In genomic region chr4:153789741-153790651, GRCh38 we compare ENCODE assay signal across 14 cellular contexts. TPM values are rescaled to one million over a fixed set of nuclear protein-coding genes. Genes with fewer than 3 reads are reported as not detected.
A peak's percentile ranks its signal among the peaks of the same experiment; 100 is the strongest.
DNase-seq lines count a peak whose midpoint lies in the region; ATAC-seq lines count a peak whose summit lies in the region.
"Had no signal": no experiment of that assay in that cellular context is flagged by ENCODE, and none has a peak within 500 bp of the region (broad histone marks: within the 10 kb centered on the region; RNA-seq: fewer than 3 reads in every experiment).

No MANE protein-coding gene starts in this region.

- DNase-seq in DMS 273 (lab: John Stamatoyannopoulos, UW; ENCODE audit: unreplicated experiment) (peak; percentile 13), DMS 273 treated with DMSO at 0.1 percent for 48 hours (lab: John Stamatoyannopoulos, UW) (no peak), iPS DF 6.9 (ENCODE audit: low read depth, low spot score) (peak; percentile 94), GDM1 (lab: John Stamatoyannopoulos, UW) (no peak), HK-2 (ENCODE audit: unreplicated experiment) (no peak)
- DNase-seq in activated CD8-positive, alpha-beta T cell treated with anti-CD3 and anti-CD28 coated beads, Interleukin-2, amount 10 ng/mL, durations not matched to agents 7 days and 5 days, result no peak
- DNase-seq: stimulated activated CD4-positive, alpha-beta T cell treated with anti-CD3 and anti-CD28 coated beads, Interleukin-12 subunit alpha, Interleukin-12 subunit beta, amount 100 ng/mL, for 4 hours; SW 1271 had no signal

- peak overlapping the region; percentile 3 for H3K4me3 Mint-ChIP-seq in activated CD8-positive, alpha-beta T cell treated with anti-CD3 and anti-CD28 coated beads, Interleukin-2, amount 10 ng/mL, durations not matched to agents 7 days and 5 days

- POLR2A ChIA-PET in activated CD8-positive, alpha-beta T cell treated with anti-CD3 and anti-CD28 coated beads, Interleukin-2, amount 10 ng/mL, durations not matched to agents 7 days and 5 days (lab: Charles Lee), result interaction anchor here (0.6 kb wide), 1 partner anchor 643 kb away, joined by 3 read pairs; no protein-coding TSS in a partner anchor

- H3K27ac ChIP-seq in iPS DF 6.9 (ENCODE audit: low read length), result no peak overlapping the region
- H3K27ac ChIP-seq in skeletal muscle tissue (ENCODE audit: low read depth, low read length), result no peak overlapping the region
- H3K27ac ChIP-seq: 22Rv1, KMS-11 had no signal

- WGBS in iPS DF 6.9 (ENCODE audit: insufficient coverage, insufficient read length), result no CpG with 5 or more reads among the region's 33 CpGs

- H3K36me3 Mint-ChIP-seq in activated CD8-positive, alpha-beta T cell treated with anti-CD3 and anti-CD28 coated beads, Interleukin-2, amount 10 ng/mL, durations not matched to agents 7 days and 5 days (ENCODE audit: low read depth), result no peaks in the 10 kb centered on the region

- H3K36me3 ChIP-seq in iPS DF 6.9 (ENCODE audit: control insufficient read depth, insufficient read depth, low read length) (no peaks in the 10 kb centered on the region), skeletal muscle tissue (ENCODE audit: control insufficient read depth in 3 of 3, insufficient read depth in 3 of 3, low read length in 3 of 3) (no peaks in the 10 kb centered on the region)

- no peaks in the 10 kb centered on the region for H3K9me3 ChIP-seq in iPS DF 6.9 (ENCODE audit: control insufficient read depth, insufficient read depth, low read length)
- no peaks in the 10 kb centered on the region for H3K9me3 ChIP-seq in skeletal muscle tissue (ENCODE audit: control insufficient read depth in 3 of 3, low read length in 3 of 3)

- H3K9me3 Mint-ChIP-seq in activated CD8-positive, alpha-beta T cell treated with anti-CD3 and anti-CD28 coated beads, Interleukin-2, amount 10 ng/mL, durations not matched to agents 7 days and 5 days (ENCODE audit: insufficient read depth), result no peaks in the 10 kb centered on the region

- no peak for ATAC-seq in activated CD8-positive, alpha-beta T cell treated with anti-CD3 and anti-CD28 coated beads, Interleukin-2, amount 10 ng/mL, durations not matched to agents 7 days and 5 days
- no peak for ATAC-seq in GM18867 (IDR thresholded peaks at IDR 0.05; ENCODE audit: unreplicated experiment)

- peaks cover 6% of the 10 kb centered on the region; the same call in 1 of the 2 replicates for H3K27me3 ChIP-seq in iPS DF 6.9 (ENCODE audit: control insufficient read depth, insufficient read depth, low read length)
- H3K27me3 ChIP-seq in skeletal muscle tissue (ENCODE audit: control insufficient read depth in 3 of 3, insufficient read depth in 3 of 3, low read length in 3 of 3), result peaks cover 62 to 75% (median 66%) of the 10 kb centered on the region in 3 donors

- CTCF ChIA-PET in activated CD8-positive, alpha-beta T cell treated with anti-CD3 and anti-CD28 coated beads, Interleukin-2, amount 10 ng/mL, durations not matched to agents 7 days and 5 days (lab: Charles Lee), result interaction anchor here (0.8 to 1.7 kb wide), 2 partner anchors 9 to 716 kb away, joined by 3 to 4 read pairs; no protein-coding TSS in a partner anchor

- H3K27me3 Mint-ChIP-seq in activated CD8-positive, alpha-beta T cell treated with anti-CD3 and anti-CD28 coated beads, Interleukin-2, amount 10 ng/mL, durations not matched to agents 7 days and 5 days (ENCODE audit: low read depth), result peaks cover 78% of the 10 kb centered on the region

- H3K4me1 ChIP-seq in iPS DF 6.9 (ENCODE audit: control insufficient read depth, insufficient read depth, low read length) (peaks cover 6% of the 10 kb centered on the region; the same call in 1 of the 2 replicates), skeletal muscle tissue (ENCODE audit: control insufficient read depth in 3 of 3, insufficient read depth in 3 of 3, low read length in 3 of 3) (peaks cover 11 to 24% (median 23%) of the 10 kb centered on the region in 3 donors)

- peak overlapping the region; percentile 96; the same call in 1 of the 2 replicates for H3K4me3 ChIP-seq in iPS DF 6.9 (ENCODE audit: low read length)
- H3K4me3 ChIP-seq in skeletal muscle tissue (ENCODE audit: low read length in 3 of 3), result peak overlapping the region in 2 of 3 donors; percentile 15 to 52
- H3K4me3 ChIP-seq: lung had no signal

- H3K9ac ChIP-seq in skeletal muscle tissue (ENCODE audit: low read depth in 1 of 3, low read length in 3 of 3), result no peak overlapping the region
- H3K9ac ChIP-seq: KMS-11 had no signal

- peaks cover 29% of the 10 kb centered on the region for H3K4me1 Mint-ChIP-seq in activated CD8-positive, alpha-beta T cell treated with anti-CD3 and anti-CD28 coated beads, Interleukin-2, amount 10 ng/mL, durations not matched to agents 7 days and 5 days (ENCODE audit: low read depth)

- no peak overlapping the region for H3K27ac Mint-ChIP-seq in activated CD8-positive, alpha-beta T cell treated with anti-CD3 and anti-CD28 coated beads, Interleukin-2, amount 10 ng/mL, durations not matched to agents 7 days and 5 days

RNA-seq across cellular contexts. Expression of gene SFRP2, which starts 1.1 kb away (rescaled TPM):
- not detected for total RNA-seq in activated CD8-positive, alpha-beta T cell treated with anti-CD3 and anti-CD28 coated beads, Interleukin-2, amount 10 ng/mL, durations not matched to agents 7 days and 5 days
- total RNA-seq in skeletal muscle tissue, result 14.6 TPM

RNA-seq across cellular contexts. Expression of gene RNF175, which starts 30.2 kb away (rescaled TPM):
- total RNA-seq in activated CD8-positive, alpha-beta T cell treated with anti-CD3 and anti-CD28 coated beads, Interleukin-2, amount 10 ng/mL, durations not matched to agents 7 days and 5 days, result not detected
- total RNA-seq in skeletal muscle tissue, result not detected
- total RNA-seq: subcutaneous adipose tissue had no signal

Comparison
In these comparisons a context has a peak if more than half of its experiments do, and no peak if none do; other contexts are left out.
1. DNase-seq: peak in DMS 273 (single experiment) and iPS DF 6.9 (single experiment); none in DMS 273 treated with DMSO at 0.1 percent for 48 hours (single experiment), activated CD8-positive, alpha-beta T cell treated with anti-CD3 and anti-CD28 coated beads, Interleukin-2, amount 10 ng/mL, durations not matched to agents 7 days and 5 days (single experiment), GDM1 (single experiment) and HK-2 (single experiment).
2. RNA of gene SFRP2, which starts 1.1 kb away (total RNA-seq): 14.6 TPM in skeletal muscle tissue (single experiment); not detected in activated CD8-positive, alpha-beta T cell treated with anti-CD3 and anti-CD28 coated beads, Interleukin-2, amount 10 ng/mL, durations not matched to agents 7 days and 5 days; every median in the first group is over 10 times any median in the second.